ENCODE assay signal across 8 cellular contexts in genomic region chr17:49741009-49741691, GRCh38. TPM values are rescaled to one million over a fixed set of nuclear protein-coding genes. Genes with fewer than 3 reads are reported as not detected.
DNase-seq lines count a peak whose midpoint lies in the region; ATAC-seq, FAIRE-seq and TF ChIP-seq lines count a peak whose summit lies in the region.

No MANE protein-coding gene starts in this region.

- 40% methylated on average over 5 of the region's 5 CpGs for WGBS in A549 (ENCODE audit: missing lambda C conversion rate)

- H3K36me3 ChIP-seq in WERI-Rb-1 (peaks cover 4% of the 10 kb centered on the region), keratinocyte (ENCODE audit: control insufficient read depth in 2 of 2, extremely low read depth in 1 of 2, insufficient read depth in 2 of 2, low read length in 2 of 2) (no peaks in the 10 kb centered on the region)

- TF ChIP-seq CTCF in A549 (IDR thresholded peaks at IDR 0.05) (no peak), WERI-Rb-1 (IDR thresholded peaks at IDR 0.05; ENCODE audit: low read depth, low read length) (no peak), keratinocyte (optimal IDR thresholded peaks at IDR 0.05 in 1 of 3, IDR thresholded peaks at IDR 0.05 in 1 of 3, conservative IDR thresholded peaks at IDR 0.05 in 1 of 3; ENCODE audit: extremely low read depth in 1 of 3, insufficient read depth in 2 of 3, low read length in 3 of 3) (no peak)

- CTCF ChIA-PET in A549 (lab: Yijun Ruan, JAX), result interaction anchor here (0.9 to 2.7 kb wide), 6 partner anchors 9 to 258 kb away, joined by 3 to 8 read pairs (median 5); no protein-coding TSS in a partner anchor

- H3K4me1 ChIP-seq in A549 (no peaks in the 10 kb centered on the region), keratinocyte (ENCODE audit: control insufficient read depth, extremely low read depth, insufficient read depth, low read length) (peaks cover 30% of the 10 kb centered on the region)

- H3K4me3 ChIP-seq in A549, result no peak overlapping the region
- no peak overlapping the region for H3K4me3 ChIP-seq in WERI-Rb-1 (ENCODE audit: low read depth, low read length)
- peak overlapping the region in 1 of 3 experiments; percentile 7 for H3K4me3 ChIP-seq in keratinocyte (ENCODE audit: control insufficient read depth in 2 of 3, extremely low read depth in 1 of 3, insufficient read depth in 2 of 3, low read depth in 1 of 3, low read length in 3 of 3)

- TF ChIP-seq POLR2A in A549 (IDR thresholded peaks at IDR 0.05; ENCODE audit: low read length), result no peak

- no peak overlapping the region for H3K4me2 ChIP-seq in A549
- H3K4me2 ChIP-seq in keratinocyte (ENCODE audit: control insufficient read depth, extremely low read depth, insufficient read depth, low read depth, low read length), result peak overlapping the region; percentile 68

- FAIRE-seq in A549 (lab: Jason Lieb, UNC), result no peak
- no peak for FAIRE-seq in keratinocyte (lab: Jason Lieb, UNC)

- ATAC-seq in A549, result no peak
- ATAC-seq in GM21515 (IDR thresholded peaks at IDR 0.05; ENCODE audit: unreplicated experiment), result peak; percentile 44
- ATAC-seq in HG03571 (IDR thresholded peaks at IDR 0.05; ENCODE audit: unreplicated experiment), result no peak
- ATAC-seq in HG03159 (IDR thresholded peaks at IDR 0.05; ENCODE audit: unreplicated experiment), result no peak

- dilution Hi-C loops in keratinocyte (cut with MboI; ENCODE audit: extremely low pct_ligation_motif_present, low sequenced_read_pairs), result no loop called here

- H2AFZ ChIP-seq in keratinocyte (ENCODE audit: control insufficient read depth, low read length), result no peak overlapping the region

- H3K9me3 ChIP-seq in A549 (no peaks in the 10 kb centered on the region), WERI-Rb-1 (ENCODE audit: severe bottlenecking) (no peaks in the 10 kb centered on the region), keratinocyte (ENCODE audit: control insufficient read depth, low read depth, low read length) (no peaks in the 10 kb centered on the region)

- H3K9me1 ChIP-seq in keratinocyte (ENCODE audit: control insufficient read depth, extremely low read depth, insufficient read depth, low read length), result no peaks in the 10 kb centered on the region

- DNase-seq in A549 (ENCODE audit: low read depth in 1 of 2, low spot score in 1 of 2), result no peak
- DNase-seq in WERI-Rb-1, result no peak
- no peak for DNase-seq in keratinocyte (ENCODE audit: low read depth, low spot score)
- no peak for DNase-seq in NCI-H524 (lab: John Stamatoyannopoulos, UW)
- no peak for DNase-seq in glomerular visceral epithelial cell (ENCODE audit: extremely low spot score)

- POLR2A ChIA-PET in A549 (lab: Yijun Ruan, JAX), result no interaction called here

- TF ChIP-seq EP300 in A549 (IDR thresholded peaks at IDR 0.05), result no peak

- H3K9ac ChIP-seq in keratinocyte (ENCODE audit: control insufficient read depth, extremely low read depth, insufficient read depth, low read length), result peak overlapping the region; percentile 8

- H3K27me3 ChIP-seq in WERI-Rb-1 (ENCODE audit: insufficient read depth, low read depth, severe bottlenecking) (no peaks in the 10 kb centered on the region), keratinocyte (ENCODE audit: control insufficient read depth, extremely low read depth, insufficient read depth, low read length) (no peaks in the 10 kb centered on the region)

- no peak overlapping the region for H3K27ac ChIP-seq in A549
- H3K27ac ChIP-seq in WERI-Rb-1, result peak overlapping the region; percentile 78
- H3K27ac ChIP-seq in keratinocyte (ENCODE audit: control insufficient read depth, insufficient read depth, low read length), result peak overlapping the region; percentile 16

- TF ChIP-seq RAD21 in A549 (conservative IDR thresholded peaks at IDR 0.05 in 1 of 2, IDR thresholded peaks at IDR 0.05 in 1 of 2), result no peak

- no peaks in the 10 kb centered on the region for H4K20me1 ChIP-seq in keratinocyte (ENCODE audit: control insufficient read depth, extremely low read depth, insufficient read depth, low read length)

- no peaks in the 10 kb centered on the region for H3K79me2 ChIP-seq in keratinocyte (ENCODE audit: control insufficient read depth, insufficient read depth, low read length)

TF ChIP-seq in A549, 52 proteins besides CTCF, POLR2A, EP300 and RAD21:
- TF ChIP-seq PHF8 (IDR thresholded peaks at IDR 0.05; ENCODE audit: borderline replicate concordance, low read depth), result no peak
- TF ChIP-seq FOSL2 (IDR thresholded peaks at IDR 0.05), result no peak
- 0 out of 2 replicates have a peak, but pooled peaks have one; percentile 6 for TF ChIP-seq FOSL2 (CRISPR knock-in tag; IDR thresholded peaks at IDR 0.05)

RNA-seq across cellular contexts. Expression of gene FAM117A, which starts 22.8 kb away (rescaled TPM):
- polyA plus RNA-seq in A549 (2011; rRNA removed) (1.8 TPM in 2 replicates), A549 (2017; fragmentation: RNase III; extraction: RNeasy Plus Mini Kit Qiagen cat#74134 plus additional on column Dnase treatment) (1.00 to 1.8 TPM (median 1.5 TPM) in 3 replicates), keratinocyte (4.7 to 5.3 TPM (median 5.3 TPM) in 3 replicates)
- 2.4 and 2.9 TPM in 2 replicates for polyA plus RNA-seq in A549 (2012; cell fraction: cytosol; rRNA removed)
- polyA plus RNA-seq in A549 (2012; cell fraction: nucleus; rRNA removed), result 2.2 and 2.5 TPM in 2 replicates
- polyA minus RNA-seq in A549 (2011; rRNA and poly(A)+ RNA removed), result 1.9 and 2.3 TPM in 2 replicates
- 1.1 TPM for polyA plus RNA-seq in keratinocyte (2011; ENCODE audit: low read depth)
- polyA plus RNA-seq in keratinocyte (2011; cell fraction: cytosol; rRNA removed), result 5.1 and 6.4 TPM in 2 replicates
- 4.0 and 5.2 TPM in 2 replicates for polyA plus RNA-seq in keratinocyte (2011; cell fraction: nucleus; rRNA removed)
- polyA plus RNA-seq in keratinocyte (2012; ENCODE audit: low replicate concordance), result 3.3 and 4.9 TPM in 2 replicates
- polyA minus RNA-seq in keratinocyte, result 3.2 to 11.7 TPM (median 4.5 TPM) in 3 replicates
- 11.3 TPM for polyA minus RNA-seq in keratinocyte (2011; cell fraction: cytosol; rRNA and poly(A)+ RNA removed)
- polyA minus RNA-seq in keratinocyte (2011; cell fraction: nucleus; rRNA and poly(A)+ RNA removed), result 1.8 and 3.5 TPM in 2 replicates

RNA-seq across cellular contexts. Expression of gene SLC35B1, which starts 33.4 kb away (rescaled TPM):
- polyA plus RNA-seq in A549 (2011; rRNA removed), result 191 and 287 TPM in 2 replicates
- 90.9 and 115 TPM in 2 replicates for polyA plus RNA-seq in A549 (2012; cell fraction: cytosol; rRNA removed)
- polyA plus RNA-seq in A549 (2012; cell fraction: nucleus; rRNA removed), result 49.9 and 90.4 TPM in 2 replicates
- polyA plus RNA-seq in A549 (2017; fragmentation: RNase III; extraction: RNeasy Plus Mini Kit Qiagen cat#74134 plus additional on column Dnase treatment), result 72.7 to 79.9 TPM (median 77.9 TPM) in 3 replicates
- 154 and 175 TPM in 2 replicates for polyA minus RNA-seq in A549 (2011; rRNA and poly(A)+ RNA removed)
- 65.7 to 72.3 TPM (median 71.6 TPM) in 3 replicates for polyA plus RNA-seq in keratinocyte
- 6.7 TPM for polyA plus RNA-seq in keratinocyte (2011; ENCODE audit: low read depth)
- polyA plus RNA-seq in keratinocyte (2011; cell fraction: cytosol; rRNA removed), result 56.6 and 72.4 TPM in 2 replicates
- 41.1 and 46.3 TPM in 2 replicates for polyA plus RNA-seq in keratinocyte (2011; cell fraction: nucleus; rRNA removed)
- 36.2 and 52.9 TPM in 2 replicates for polyA plus RNA-seq in keratinocyte (2012; ENCODE audit: low replicate concordance)
- polyA minus RNA-seq in keratinocyte, result 53.5 to 89.3 TPM (median 65.9 TPM) in 3 replicates
- 55.4 TPM for polyA minus RNA-seq in keratinocyte (2011; cell fraction: cytosol; rRNA and poly(A)+ RNA removed)
- 13.2 and 24.7 TPM in 2 replicates for polyA minus RNA-seq in keratinocyte (2011; cell fraction: nucleus; rRNA and poly(A)+ RNA removed)

RNA-seq across cellular contexts. Expression of gene KAT7, which starts 47.3 kb away (rescaled TPM):
- polyA plus RNA-seq in A549 (2011; rRNA removed) (48.7 and 55.8 TPM in 2 replicates), A549 (2017; fragmentation: RNase III; extraction: RNeasy Plus Mini Kit Qiagen cat#74134 plus additional on column Dnase treatment) (31.2 to 33.2 TPM (median 32.5 TPM) in 3 replicates), keratinocyte (8.0 to 22.8 TPM (median 19.7 TPM) in 3 replicates)
- polyA plus RNA-seq in A549 (2012; cell fraction: cytosol; rRNA removed), result 13.8 and 15.6 TPM in 2 replicates
- 17.3 and 25.5 TPM in 2 replicates for polyA plus RNA-seq in A549 (2012; cell fraction: nucleus; rRNA removed)
- 55.4 and 58.6 TPM in 2 replicates for polyA minus RNA-seq in A549 (2011; rRNA and poly(A)+ RNA removed)
- polyA plus RNA-seq in keratinocyte (2011; ENCODE audit: low read depth), result 13.6 TPM
- 12.8 and 16.6 TPM in 2 replicates for polyA plus RNA-seq in keratinocyte (2011; cell fraction: cytosol; rRNA removed)
- polyA plus RNA-seq in keratinocyte (2011; cell fraction: nucleus; rRNA removed), result 22.5 and 24.3 TPM in 2 replicates
- 11.0 and 16.1 TPM in 2 replicates for polyA plus RNA-seq in keratinocyte (2012; ENCODE audit: low replicate concordance)
- polyA minus RNA-seq in keratinocyte, result 18.9 to 36.9 TPM (median 26.3 TPM) in 3 replicates
- 14.0 TPM for polyA minus RNA-seq in keratinocyte (2011; cell fraction: cytosol; rRNA and poly(A)+ RNA removed)
- 15.1 and 31.8 TPM in 2 replicates for polyA minus RNA-seq in keratinocyte (2011; cell fraction: nucleus; rRNA and poly(A)+ RNA removed)

Comparison
In these comparisons a context has a peak if more than half of its experiments do, and no peak if none do; other contexts are left out.
1. H3K27ac ChIP-seq: peak in WERI-Rb-1 (single experiment) and keratinocyte (single experiment); none in A549 (0 of 2).